ENCODE assay signal across 8 cellular contexts in genomic region chr3:71392277-71392676, GRCh38.
DNase-seq lines count a peak whose midpoint lies in the region; ATAC-seq and TF ChIP-seq lines count a peak whose summit lies in the region.
"Had no signal": no experiment of that assay in that cellular context is flagged by ENCODE, and none has a peak within 500 bp of the region (broad histone marks: within the 10 kb centered on the region; RNA-seq: fewer than 3 reads in every experiment).

No MANE protein-coding gene starts in this region.

- peak overlapping the region in 8 of 9 donors; percentile 83 to 99 (median 92) for H3K27ac Mint-ChIP-seq in naive thymus-derived CD4-positive, alpha-beta T cell
- H3K27ac Mint-ChIP-seq in endodermal cell, result no peak overlapping the region

- peak; percentile 73 for ATAC-seq in GM19023 (IDR thresholded peaks at IDR 0.05; ENCODE audit: unreplicated experiment)
- ATAC-seq in HG02642 (IDR thresholded peaks at IDR 0.05; ENCODE audit: poor library complexity, unreplicated experiment), result peak; percentile 64
- peak; percentile 61 for ATAC-seq in naive thymus-derived CD4-positive, alpha-beta T cell

- no peaks in the 10 kb centered on the region for H4K20me1 ChIP-seq in MM.1S (ENCODE audit: insufficient read depth, low read length)

- H3K9me3 ChIP-seq in MM.1S (replicated peaks; ENCODE audit: insufficient read depth, low read length) (no peaks in the 10 kb centered on the region), endodermal cell (ENCODE audit: control insufficient read depth, low read length) (no peaks in the 10 kb centered on the region)
- no peaks in the 10 kb centered on the region for H3K9me3 ChIP-seq in naive thymus-derived CD4-positive, alpha-beta T cell (ENCODE audit: control insufficient read depth in 2 of 3, low read length in 3 of 3)

- H3K9ac ChIP-seq in MM.1S (ENCODE audit: low read length), result peak overlapping the region; percentile 36; the same call in 1 of the 2 replicates
- H3K9ac ChIP-seq in endodermal cell (ENCODE audit: extremely low read depth, low read length, poor library complexity, severe bottlenecking), result no peak overlapping the region

- peaks cover 25 to 93% (median 83%) of the 10 kb centered on the region in 7 donors for H3K4me1 Mint-ChIP-seq in naive thymus-derived CD4-positive, alpha-beta T cell
- H3K4me1 Mint-ChIP-seq in endodermal cell, result peaks cover 18% of the 10 kb centered on the region

- H3K27me3 ChIP-seq in MM.1S (replicated peaks; ENCODE audit: insufficient read depth, low read length), result no peaks in the 10 kb centered on the region
- H3K27me3 ChIP-seq in naive thymus-derived CD4-positive, alpha-beta T cell (ENCODE audit: control insufficient read depth in 2 of 2, insufficient read depth in 2 of 2, low read length in 2 of 2), result no peaks in the 10 kb centered on the region
- H3K27me3 ChIP-seq in endodermal cell (ENCODE audit: control insufficient read depth, insufficient read depth, low read length, poor library complexity, severe bottlenecking), result no peaks in the 10 kb centered on the region

- no peaks in the 10 kb centered on the region for H3K9me3 Mint-ChIP-seq in naive thymus-derived CD4-positive, alpha-beta T cell
- H3K9me3 Mint-ChIP-seq in endodermal cell, result no peaks in the 10 kb centered on the region

- no peaks in the 10 kb centered on the region for H3K79me2 ChIP-seq in MM.1S (ENCODE audit: low read length)

- POLR2A ChIA-PET in naive thymus-derived CD4-positive, alpha-beta T cell (lab: Charles Lee), result interaction anchor here (0.6 to 1.7 kb wide), 4 partner anchors 10 to 25 kb away, joined by 3 to 4 read pairs (median 4); no protein-coding TSS in a partner anchor

- H3K4me2 ChIP-seq in MM.1S (ENCODE audit: low read depth, low read length), result peak overlapping the region; percentile 72

- peak overlapping the region; percentile 30; the same call in 1 of the 2 replicates for H3K4me3 ChIP-seq in MM.1S (ENCODE audit: low read length)
- no peak overlapping the region for H3K4me3 ChIP-seq in naive thymus-derived CD4-positive, alpha-beta T cell (ENCODE audit: low read length)
- H3K4me3 ChIP-seq in endodermal cell (ENCODE audit: low read length), result no peak overlapping the region

- H3K36me3 ChIP-seq in MM.1S (replicated peaks; ENCODE audit: insufficient read depth, low read length) (no peaks in the 10 kb centered on the region), endodermal cell (ENCODE audit: control insufficient read depth, insufficient read depth, low read length) (no peaks in the 10 kb centered on the region)
- H3K36me3 ChIP-seq in naive thymus-derived CD4-positive, alpha-beta T cell (ENCODE audit: control insufficient read depth in 2 of 3, insufficient read depth in 3 of 3, low read length in 3 of 3), result no peaks in the 10 kb centered on the region

- 95 to 100% methylated on average over 2 to 3 of the region's 3 CpGs for WGBS in endodermal cell (ENCODE audit: insufficient coverage in 1 of 2, insufficient read length in 1 of 2), 2 experiments

- peaks cover 29% of the 10 kb centered on the region for H3K4me1 ChIP-seq in MM.1S (ENCODE audit: low read length)
- peaks cover 32 to 72% of the 10 kb centered on the region in 2 donors for H3K4me1 ChIP-seq in naive thymus-derived CD4-positive, alpha-beta T cell (ENCODE audit: control insufficient read depth in 2 of 2, insufficient read depth in 2 of 2, low read length in 2 of 2)
- no peaks in the 10 kb centered on the region for H3K4me1 ChIP-seq in endodermal cell (ENCODE audit: control insufficient read depth, insufficient read depth, low read length)

- H3K9me2 ChIP-seq in MM.1S (replicated peaks; ENCODE audit: insufficient read depth, low read length), result no peaks in the 10 kb centered on the region

- H3K4me3 Mint-ChIP-seq in naive thymus-derived CD4-positive, alpha-beta T cell, result peak overlapping the region in 7 of 10 donors; percentile 49 to 88 (median 83)
- no peak overlapping the region for H3K4me3 Mint-ChIP-seq in endodermal cell

- peaks cover 0 to 31% (median 0%) of the 10 kb centered on the region in 5 donors for H3K27me3 Mint-ChIP-seq in naive thymus-derived CD4-positive, alpha-beta T cell
- no peaks in the 10 kb centered on the region for H3K27me3 Mint-ChIP-seq in endodermal cell (ENCODE audit: insufficient read depth)

- intact Hi-C loops in naive thymus-derived CD4-positive, alpha-beta T cell (cut with micrococcal nuclease), result loop anchor here (5.0 to 10.0 kb wide), 8 partner anchors 85 to 327 kb away; partner anchors contain the start of gene FOXP1 (in 2 of the 2)

- peak overlapping the region; percentile 82 for H3K27ac ChIP-seq in MM.1S (ENCODE audit: low read length)
- peak overlapping the region; percentile 81 for H3K27ac ChIP-seq in naive thymus-derived CD4-positive, alpha-beta T cell (ENCODE audit: low read depth, low read length)
- no peak overlapping the region for H3K27ac ChIP-seq in endodermal cell (ENCODE audit: low read depth, low read length)

- DNase-seq in MM.1S (peak; percentile 78), cerebellar cortex (ENCODE audit: low spot score) (no peak), endodermal cell (no peak), superior temporal gyrus (ENCODE audit: extremely low spot score) (no peak)
- DNase-seq in naive thymus-derived CD4-positive, alpha-beta T cell, result peak in 1 of 9 donors; percentile 23
- DNase-seq: stimulated activated CD4-positive, alpha-beta T cell treated with anti-CD3 and anti-CD28 coated beads, Interleukin-12 subunit alpha, Interleukin-12 subunit beta, amount 100 ng/mL, for 4 hours had no signal

- no peak overlapping the region for H2AFZ ChIP-seq in MM.1S (ENCODE audit: low read length)

- CTCF ChIA-PET in naive thymus-derived CD4-positive, alpha-beta T cell (lab: Charles Lee), result no interaction called here

- peaks cover 5 to 12% (median 7%) of the 10 kb centered on the region in 5 donors for H3K36me3 Mint-ChIP-seq in naive thymus-derived CD4-positive, alpha-beta T cell
- no peaks in the 10 kb centered on the region for H3K36me3 Mint-ChIP-seq in endodermal cell (ENCODE audit: low read depth)

- H3F3A ChIP-seq in MM.1S (ENCODE audit: insufficient read depth, low read length), result no peaks in the 10 kb centered on the region

- TF ChIP-seq CTCF in MM.1S (IDR thresholded peaks at IDR 0.05; ENCODE audit: low read length) (no peak), endodermal cell (conservative IDR thresholded peaks at IDR 0.05) (no peak)
